15 cellular contexts compared by ENCODE assay signal in the genomic region with DNA sequence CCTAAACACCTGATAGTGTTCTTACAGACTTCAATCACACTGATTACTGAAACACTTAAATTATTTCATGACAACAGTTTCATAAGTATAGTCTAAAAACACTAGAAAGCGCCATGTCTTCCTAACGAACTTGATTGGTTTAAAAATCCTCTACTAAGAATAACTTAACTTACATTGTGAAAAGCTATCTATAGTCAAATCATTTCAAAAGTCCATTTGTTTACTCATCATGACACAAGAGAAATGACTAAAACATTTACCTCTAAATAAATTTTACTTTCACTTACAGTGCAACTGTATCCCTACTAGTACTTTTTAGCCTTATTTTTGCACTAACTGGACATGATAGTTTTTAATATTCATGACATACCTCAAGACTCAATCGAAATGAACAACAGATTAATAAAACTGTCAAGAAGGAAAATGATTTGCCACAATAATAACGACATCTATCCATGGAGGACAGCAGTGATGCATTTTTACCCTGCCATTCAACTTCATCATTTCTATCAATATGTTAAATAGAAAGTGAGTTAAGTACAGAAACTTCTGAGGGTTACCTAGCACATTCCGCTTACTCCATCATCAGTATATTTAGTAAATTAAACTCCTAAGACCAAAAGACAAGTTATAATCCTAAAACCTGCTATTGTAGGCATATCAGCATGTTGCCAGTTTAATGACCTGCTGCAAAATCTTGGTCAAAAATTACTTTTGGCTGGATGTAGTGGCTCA. TPM values are rescaled to one million over a fixed set of nuclear protein-coding genes. Genes with fewer than 3 reads are reported as not detected.
A peak's percentile ranks its signal among the peaks of the same experiment; 100 is the strongest.
DNase-seq lines count a peak whose midpoint lies in the region; ATAC-seq, FAIRE-seq and TF ChIP-seq lines count a peak whose summit lies in the region.
"Had no signal": no experiment of that assay in that cellular context is flagged by ENCODE, and none has a peak within 500 bp of the region (broad histone marks: within the 10 kb centered on the region; RNA-seq: fewer than 3 reads in every experiment).

No MANE protein-coding gene starts in this region.

- ATAC-seq in GM18502 (IDR thresholded peaks at IDR 0.05; ENCODE audit: poor library complexity, unreplicated experiment) (peak; percentile 77), HG02623 (IDR thresholded peaks at IDR 0.05; ENCODE audit: unreplicated experiment) (peak; percentile 65), PC-3 (peak; percentile 42)

- H3F3A ChIP-seq in PC-3 (ENCODE audit: low read length, unreplicated experiment): no peaks in the 10 kb centered on the region

- TF ChIP-seq CTCF in D721Med (IDR thresholded peaks at IDR 0.05; ENCODE audit: insufficient read depth, missing control alignments) (no peak), PC-3 (conservative IDR thresholded peaks at IDR 0.05; ENCODE audit: low read depth, low read length) (no peak)

- H3K4me3 ChIP-seq in PC-3 (ENCODE audit: low read length): no peak overlapping the region
- H3K4me3 ChIP-seq: lung had no signal

- DNase-seq in D721Med (ENCODE audit: insufficient read length, low spot score) (no peak), PC-3 (no peak), frontal cortex (ENCODE audit: low spot score in 2 of 2) (no peak), retina (no peak)
- DNase-seq in activated CD8-positive, alpha-beta memory T cell treated with anti-CD3 and anti-CD28 coated beads for 24 hours: no peak
- DNase-seq: amniotic stem cell, NCI-H1436, NCI-H524 treated with DMSO at 0.1 percent for 48 hours had no signal

- H3K27me3 ChIP-seq in PC-3 (ENCODE audit: low read length): no peaks in the 10 kb centered on the region
- H3K27me3 ChIP-seq: neutrophil had no signal

- FAIRE-seq in D721Med (lab: Jason Lieb, UNC) (peak; percentile 53), frontal cortex (lab: Jason Lieb, UNC) (no peak)
- FAIRE-seq: G401.6, H1 had no signal

- peaks cover 78% of the 10 kb centered on the region for H3K36me3 ChIP-seq in PC-3 (ENCODE audit: low read depth, low read length)

- H3K9ac ChIP-seq in PC-3 (ENCODE audit: low read length): no peak overlapping the region

- H2AFZ ChIP-seq in PC-3 (ENCODE audit: low read length): no peak overlapping the region

- no peaks in the 10 kb centered on the region for H3K9me3 ChIP-seq in PC-3 (ENCODE audit: low read length)
- H3K9me3 ChIP-seq: neutrophil had no signal

- intact Hi-C loops in PC-3 (cut with micrococcal nuclease): no loop called here

- H3K4me2 ChIP-seq in PC-3 (ENCODE audit: low read length): no peak overlapping the region

- no TSS peak for BruUV-seq in PC-3 (replicated peaks; lab: Mats Ljungman, UMichigan)

- no peaks in the 10 kb centered on the region for H3K79me2 ChIP-seq in PC-3 (ENCODE audit: low read length)

- no peaks in the 10 kb centered on the region for H3K4me1 ChIP-seq in PC-3 (ENCODE audit: insufficient read depth, low read length)

- CTCF ChIA-PET in PC-3 (lab: Charles Lee): no interaction called here

- POLR2A ChIA-PET in PC-3 (lab: Charles Lee; ENCODE audit: unreplicated experiment): no interaction called here

- no peaks in the 10 kb centered on the region for H4K20me1 ChIP-seq in PC-3 (ENCODE audit: low read length)

- H3K9me2 ChIP-seq in PC-3 (replicated peaks; ENCODE audit: low read length): no peaks in the 10 kb centered on the region

- no peak overlapping the region for H3K27ac ChIP-seq in PC-3 (ENCODE audit: low read length)
- H3K27ac ChIP-seq: C4-2B, neutrophil had no signal

RNA-seq across cellular contexts. Expression of gene AHCTF1, which starts 38.4 kb away (rescaled TPM):
- total RNA-seq in PC-3 (2014; rRNA removed) (38.0 and 52.3 TPM in 2 replicates), frontal cortex (43.6 TPM)
